In genomic region chr17:7845359-7846062, GRCh38 we compare ENCODE assay signal across 2 cellular contexts.
TF ChIP-seq lines count a peak whose summit lies in the region.

No MANE protein-coding gene starts in this region.

TF ChIP-seq in SK-N-SH, 30 proteins besides CTCF, POLR2A, EP300 and RAD21 (continued from another document):
- TF ChIP-seq PBX3 (IDR thresholded peaks at IDR 0.05) (no peak), FOXM1 (IDR thresholded peaks at IDR 0.05; ENCODE audit: low read depth) (no peak), CHD2 (IDR thresholded peaks at IDR 0.05; ENCODE audit: low read length, partially characterized antibody) (no peak), SMC3 (IDR thresholded peaks at IDR 0.05; ENCODE audit: low read depth, low read length) (no peak), MXI1 (IDR thresholded peaks at IDR 0.05; ENCODE audit: low read depth, low read length) (no peak), FOXJ3 (CRISPR knock-in tag; IDR thresholded peaks at IDR 0.05) (no peak), TAF1 (IDR thresholded peaks at IDR 0.05; ENCODE audit: borderline replicate concordance, low read depth, low read length) (no peak), YY1 (IDR thresholded peaks at IDR 0.05; ENCODE audit: low read depth) (no peak), GATA2 (CRISPR knock-in tag; IDR thresholded peaks at IDR 0.05) (no peak), FOSL2 (IDR thresholded peaks at IDR 0.05; ENCODE audit: borderline replicate concordance, low read depth) (no peak), RXRA (IDR thresholded peaks at IDR 0.05; ENCODE audit: borderline replicate concordance, low read depth) (no peak), GABPA (IDR thresholded peaks at IDR 0.05; ENCODE audit: low read depth) (no peak)
- TF ChIP-seq, protein P1, sequence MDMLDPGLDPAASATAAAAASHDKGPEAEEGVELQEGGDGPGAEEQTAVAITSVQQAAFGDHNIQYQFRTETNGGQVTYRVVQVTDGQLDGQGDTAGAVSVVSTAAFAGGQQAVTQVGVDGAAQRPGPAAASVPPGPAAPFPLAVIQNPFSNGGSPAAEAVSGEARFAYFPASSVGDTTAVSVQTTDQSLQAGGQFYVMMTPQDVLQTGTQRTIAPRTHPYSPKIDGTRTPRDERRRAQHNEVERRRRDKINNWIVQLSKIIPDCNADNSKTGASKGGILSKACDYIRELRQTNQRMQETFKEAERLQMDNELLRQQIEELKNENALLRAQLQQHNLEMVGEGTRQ (IDR thresholded peaks at IDR 0.05; ENCODE audit: borderline replicate concordance, low read depth, low read length), result no peak
- TF ChIP-seq, protein P2, sequence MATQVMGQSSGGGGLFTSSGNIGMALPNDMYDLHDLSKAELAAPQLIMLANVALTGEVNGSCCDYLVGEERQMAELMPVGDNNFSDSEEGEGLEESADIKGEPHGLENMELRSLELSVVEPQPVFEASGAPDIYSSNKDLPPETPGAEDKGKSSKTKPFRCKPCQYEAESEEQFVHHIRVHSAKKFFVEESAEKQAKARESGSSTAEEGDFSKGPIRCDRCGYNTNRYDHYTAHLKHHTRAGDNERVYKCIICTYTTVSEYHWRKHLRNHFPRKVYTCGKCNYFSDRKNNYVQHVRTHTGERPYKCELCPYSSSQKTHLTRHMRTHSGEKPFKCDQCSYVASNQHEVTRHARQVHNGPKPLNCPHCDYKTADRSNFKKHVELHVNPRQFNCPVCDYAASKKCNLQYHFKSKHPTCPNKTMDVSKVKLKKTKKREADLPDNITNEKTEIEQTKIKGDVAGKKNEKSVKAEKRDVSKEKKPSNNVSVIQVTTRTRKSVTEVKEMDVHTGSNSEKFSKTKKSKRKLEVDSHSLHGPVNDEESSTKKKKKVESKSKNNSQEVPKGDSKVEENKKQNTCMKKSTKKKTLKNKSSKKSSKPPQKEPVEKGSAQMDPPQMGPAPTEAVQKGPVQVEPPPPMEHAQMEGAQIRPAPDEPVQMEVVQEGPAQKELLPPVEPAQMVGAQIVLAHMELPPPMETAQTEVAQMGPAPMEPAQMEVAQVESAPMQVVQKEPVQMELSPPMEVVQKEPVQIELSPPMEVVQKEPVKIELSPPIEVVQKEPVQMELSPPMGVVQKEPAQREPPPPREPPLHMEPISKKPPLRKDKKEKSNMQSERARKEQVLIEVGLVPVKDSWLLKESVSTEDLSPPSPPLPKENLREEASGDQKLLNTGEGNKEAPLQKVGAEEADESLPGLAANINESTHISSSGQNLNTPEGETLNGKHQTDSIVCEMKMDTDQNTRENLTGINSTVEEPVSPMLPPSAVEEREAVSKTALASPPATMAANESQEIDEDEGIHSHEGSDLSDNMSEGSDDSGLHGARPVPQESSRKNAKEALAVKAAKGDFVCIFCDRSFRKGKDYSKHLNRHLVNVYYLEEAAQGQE (IDR thresholded peaks at IDR 0.05; ENCODE audit: low read depth, low read length), result no peak

TF ChIP-seq in SK-N-SH treated with all-trans-retinoic acid at 6 μM for 48 hours, 23 proteins besides CTCF, POLR2A, EP300 and RAD21 (continued from another document):
- TF ChIP-seq, protein P3, sequence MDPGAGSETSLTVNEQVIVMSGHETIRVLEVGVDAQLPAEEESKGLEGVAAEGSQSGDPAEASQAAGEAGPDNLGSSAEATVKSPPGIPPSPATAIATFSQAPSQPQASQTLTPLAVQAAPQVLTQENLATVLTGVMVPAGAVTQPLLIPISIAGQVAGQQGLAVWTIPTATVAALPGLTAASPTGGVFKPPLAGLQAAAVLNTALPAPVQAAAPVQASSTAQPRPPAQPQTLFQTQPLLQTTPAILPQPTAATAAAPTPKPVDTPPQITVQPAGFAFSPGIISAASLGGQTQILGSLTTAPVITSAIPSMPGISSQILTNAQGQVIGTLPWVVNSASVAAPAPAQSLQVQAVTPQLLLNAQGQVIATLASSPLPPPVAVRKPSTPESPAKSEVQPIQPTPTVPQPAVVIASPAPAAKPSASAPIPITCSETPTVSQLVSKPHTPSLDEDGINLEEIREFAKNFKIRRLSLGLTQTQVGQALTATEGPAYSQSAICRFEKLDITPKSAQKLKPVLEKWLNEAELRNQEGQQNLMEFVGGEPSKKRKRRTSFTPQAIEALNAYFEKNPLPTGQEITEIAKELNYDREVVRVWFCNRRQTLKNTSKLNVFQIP (CRISPR knock-in tag; IDR thresholded peaks at IDR 0.05; ENCODE audit: borderline replicate concordance, low read depth), result no peak
- TF ChIP-seq ZFP30 (CRISPR knock-in tag; IDR thresholded peaks at IDR 0.05) (no peak), OSR1 (CRISPR knock-in tag; IDR thresholded peaks at IDR 0.05) (no peak), ZC3H10 (CRISPR knock-in tag; IDR thresholded peaks at IDR 0.05) (no peak), PPARA (CRISPR knock-in tag; IDR thresholded peaks at IDR 0.05; ENCODE audit: borderline replicate concordance) (no peak), ZNF70 (CRISPR knock-in tag; IDR thresholded peaks at IDR 0.05) (no peak), CSRNP3 (CRISPR knock-in tag; IDR thresholded peaks at IDR 0.05) (no peak), CREB5 (CRISPR knock-in tag; IDR thresholded peaks at IDR 0.05; ENCODE audit: low read depth) (no peak), TOX (CRISPR knock-in tag; IDR thresholded peaks at IDR 0.05; ENCODE audit: borderline replicate concordance) (no peak), ZNF565 (CRISPR knock-in tag; conservative IDR thresholded peaks at IDR 0.05; ENCODE audit: low read depth) (no peak), PATZ1 (CRISPR knock-in tag; IDR thresholded peaks at IDR 0.05; ENCODE audit: borderline replicate concordance) (no peak), BACH2 (CRISPR knock-in tag; IDR thresholded peaks at IDR 0.05; ENCODE audit: borderline replicate concordance) (no peak), CSDC2 (CRISPR knock-in tag; IDR thresholded peaks at IDR 0.05) (no peak), ZFP3 (CRISPR knock-in tag; IDR thresholded peaks at IDR 0.05) (no peak)
